In genomic region chr9:109250771-109251079, GRCh38 we compare ENCODE assay signal across 17 cellular contexts.
DNase-seq lines count a peak whose midpoint lies in the region; ATAC-seq and TF ChIP-seq lines count a peak whose summit lies in the region.
"Had no signal": no experiment of that assay in that cellular context is flagged by ENCODE, and none has a peak within 500 bp of the region (broad histone marks: within the 10 kb centered on the region; RNA-seq: fewer than 3 reads in every experiment).

No MANE protein-coding gene starts in this region.

- H3K27ac ChIP-seq in PC-9 (peak overlapping the region; percentile 95), brain microvascular endothelial cell (peak overlapping the region; percentile 69), lower lobe of right lung (peak overlapping the region; percentile 31), testis (peak overlapping the region; percentile 15 to 55)
- H3K27ac ChIP-seq: ascending aorta had no signal

- in situ Hi-C loops in brain microvascular endothelial cell (cut with HindIII; ENCODE audit: low pct_ligation_motif_present, low sequenced_read_pairs): no loop called here

- H3K4me2 ChIP-seq in PC-9: peak overlapping the region; percentile 75

- H3K4me3 ChIP-seq in PC-9 (peak overlapping the region; percentile 33; the same call in 1 of the 2 replicates), brain microvascular endothelial cell (ENCODE audit: low read depth, low read length) (no peak overlapping the region), lower lobe of right lung (no peak overlapping the region), testis (no peak overlapping the region)
- H3K4me3 ChIP-seq: ascending aorta, tibial nerve had no signal

- H3K27me3 ChIP-seq in PC-9 (ENCODE audit: insufficient read depth, low read depth) (no peaks in the 10 kb centered on the region), brain microvascular endothelial cell (replicated peaks) (no peaks in the 10 kb centered on the region), lower lobe of right lung (ENCODE audit: low read depth) (no peaks in the 10 kb centered on the region), testis (no peaks in the 10 kb centered on the region)
- H3K27me3 ChIP-seq: ascending aorta, tibial nerve had no signal

- TF ChIP-seq POLR2A in testis (IDR thresholded peaks at IDR 0.05): no peak

- H4K20me1 ChIP-seq in PC-9 (ENCODE audit: insufficient read depth): no peaks in the 10 kb centered on the region

- no peaks in the 10 kb centered on the region for H3K79me2 ChIP-seq in PC-9 (ENCODE audit: low read depth)

- peaks cover 76% of the 10 kb centered on the region for H3K4me1 ChIP-seq in PC-9 (replicated peaks; ENCODE audit: insufficient read depth)
- H3K4me1 ChIP-seq in lower lobe of right lung: peaks cover 18% of the 10 kb centered on the region
- peaks cover 22% of the 10 kb centered on the region for H3K4me1 ChIP-seq in testis

- ATAC-seq in lower lobe of right lung (no peak), HG03469 (IDR thresholded peaks at IDR 0.05; ENCODE audit: unreplicated experiment) (no peak), HG02973 (IDR thresholded peaks at IDR 0.05; ENCODE audit: unreplicated experiment) (no peak)
- ATAC-seq: stimulated activated naive B cell treated with anti-CD40 and anti-IgM and Interleukin-4, amounts not matched to agents 10 μg/mL and 1 μg/mL and 100 μg/mL, for 72 hours had no signal

- H3F3A ChIP-seq in PC-9 (ENCODE audit: insufficient read depth, low read depth): peaks cover 64% of the 10 kb centered on the region

- CTCF ChIA-PET in PC-9 (lab: Charles Lee): no interaction called here

- H2AFZ ChIP-seq in PC-9: peak overlapping the region; percentile 28; the same call in 1 of the 2 replicates

- TF ChIP-seq CTCF in PC-9 (conservative IDR thresholded peaks at IDR 0.05): no peak
- TF ChIP-seq CTCF in brain microvascular endothelial cell (IDR thresholded peaks at IDR 0.05; ENCODE audit: low read depth, low read length, missing control alignments): no peak
- no peak for TF ChIP-seq CTCF in lower lobe of right lung (IDR thresholded peaks at IDR 0.05)
- no peak for TF ChIP-seq CTCF in testis (IDR thresholded peaks at IDR 0.05)

- 85 to 91% methylated on average over 3 of the region's 3 CpGs for WGBS in testis, 2 donors

- H3K36me3 ChIP-seq in PC-9 (ENCODE audit: low read depth) (no peaks in the 10 kb centered on the region), brain microvascular endothelial cell (replicated peaks) (no peaks in the 10 kb centered on the region), lower lobe of right lung (no peaks in the 10 kb centered on the region), testis (ENCODE audit: low read depth, missing control alignments) (no peaks in the 10 kb centered on the region)
- H3K36me3 ChIP-seq: ascending aorta had no signal

- POLR2A ChIA-PET in PC-9 (lab: Charles Lee; ENCODE audit: unreplicated experiment): interaction anchor here (0.7 kb wide), 1 partner anchor 148 kb away, joined by 4 read pairs; no protein-coding TSS in a partner anchor

- intact Hi-C loops in PC-9 (cut with micrococcal nuclease; ENCODE audit: unreplicated experiment) (loop anchor here (2.0 to 10.0 kb wide), 2 partner anchors 66 to 146 kb away; no protein-coding TSS in a partner anchor), lower lobe of right lung (cut with DNase I) (no loop called here), testis (cut with DNase I; ENCODE audit: low total_unique reads) (no loop called here)

- H3K9me2 ChIP-seq in PC-9 (ENCODE audit: insufficient read depth): no peaks in the 10 kb centered on the region

- H3K9me3 ChIP-seq in PC-9 (ENCODE audit: insufficient read depth, low read depth) (no peaks in the 10 kb centered on the region), lower lobe of right lung (no peaks in the 10 kb centered on the region), testis (no peaks in the 10 kb centered on the region)
- H3K9me3 ChIP-seq: ascending aorta, tibial nerve had no signal

- no TSS peak for BruUV-seq in PC-9 (replicated peaks; lab: Mats Ljungman, UMichigan)

- DNase-seq in PC-9: no peak
- no peak for DNase-seq in brain microvascular endothelial cell
- no peak for DNase-seq in lower lobe of right lung
- no peak for DNase-seq in testis
- no peak for DNase-seq in stimulated activated CD4-positive, alpha-beta T cell treated with anti-CD3 and anti-CD28 coated beads, Interleukin-12 subunit alpha, Interleukin-12 subunit beta, amount 100 ng/mL, for 4 hours
- no peak for DNase-seq in NCI-H1694 (lab: John Stamatoyannopoulos, UW)
- DNase-seq: activated CD4-positive, alpha-beta T cell treated with anti-CD3 and anti-CD28 coated beads for 4 hours; AML-193; naive B cell; NK-92 treated with Interleukin-12 subunit alpha and Interleukin-12 subunit beta, amount 100 ng/mL, for 24 hours; RPMI8226; stimulated activated CD4-positive, alpha-beta T cell treated with anti-CD3 and anti-CD28 coated beads, Interleukin-2, amount 100 ng/mL, for 24 hours; stimulated activated naive B cell treated with anti-CD40 and anti-IgM and Interleukin-4, amounts not matched to agents 10 μg/mL and 1 μg/mL and 100 μg/mL, for 72 hours had no signal

Comparison
In these comparisons a context has a peak if more than half of its experiments do, and no peak if none do; other contexts are left out.
1. H3K27ac ChIP-seq: peak in every context shown above with its lines; median percentile 95 in PC-9; 69 in brain microvascular endothelial cell; 35 in testis; 31 in lower lobe of right lung.